ENCODE assay signal across 23 cellular contexts in the genomic region with DNA sequence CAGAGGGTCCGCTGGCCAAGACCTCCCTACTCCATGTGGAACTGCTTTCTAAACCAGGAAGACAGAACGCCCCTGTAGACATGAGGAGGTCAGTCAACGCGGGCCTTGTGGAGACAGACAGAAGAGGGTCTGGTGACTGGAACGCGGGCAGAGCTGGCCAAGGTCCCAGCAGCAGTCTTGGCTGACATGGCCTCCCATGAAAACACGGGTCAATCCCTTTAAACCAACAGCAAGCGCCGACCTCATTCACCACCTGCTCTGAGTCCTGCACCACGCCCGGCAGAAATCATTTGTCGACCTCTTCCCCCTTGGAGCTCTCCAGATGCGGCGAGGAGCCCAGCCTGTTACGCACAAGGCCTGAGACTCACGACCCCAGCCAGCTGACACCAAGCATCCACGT.
DNase-seq lines count a peak whose midpoint lies in the region; ATAC-seq, FAIRE-seq and TF ChIP-seq lines count a peak whose summit lies in the region.
"Had no signal": no experiment of that assay in that cellular context is flagged by ENCODE, and none has a peak within 500 bp of the region (broad histone marks: within the 10 kb centered on the region; RNA-seq: fewer than 3 reads in every experiment).

No MANE protein-coding gene starts in this region.

- DNase-seq in natural killer cell (no peak), right cardiac atrium (peak in 2 of 3 donors; percentile 50 to 62), neural crest cell (ENCODE audit: low read depth, low spot score) (no peak), HepG2 (ENCODE audit: low spot score) (no peak), PC-9 (no peak), occipital lobe (lab: John Stamatoyannopoulos, UW) (no peak)
- no peak for DNase-seq in natural killer cell treated with Interleukin-12 subunit alpha and Interleukin-12 subunit beta and Interleukin-15 and Interleukin-18, amount 100 ng/mL, for 72 hours (ENCODE audit: low spot score)
- DNase-seq: CD4-positive, CD25-positive, alpha-beta regulatory T cell; DMS79; GOT3; HCEC 1CT; IMR-90; NCI-H1105 treated with DMSO at 0.1 percent for 48 hours; NCI-H2029 treated with DMSO at 0.1 percent for 48 hours; NCI-H226; NCI-H510A treated with DMSO at 0.1 percent for 48 hours; NCI-H748 treated with DMSO at 0.1 percent for 48 hours had no signal

- H3K4me3 Mint-ChIP-seq in natural killer cell (no peak overlapping the region), neural crest cell (no peak overlapping the region)
- H3K4me3 Mint-ChIP-seq in natural killer cell treated with Interleukin-12 subunit alpha and Interleukin-12 subunit beta and Interleukin-15 and Interleukin-18, amount 100 ng/mL, for 72 hours, result no peak overlapping the region
- H3K4me3 Mint-ChIP-seq: B cell; CD4-positive, CD25-positive, alpha-beta regulatory T cell had no signal

- no peak overlapping the region for H2AFZ ChIP-seq in HepG2 (ENCODE audit: low read length)
- no peak overlapping the region for H2AFZ ChIP-seq in PC-9

- no peaks in the 10 kb centered on the region for H3K9me3 Mint-ChIP-seq in natural killer cell
- H3K9me3 Mint-ChIP-seq in natural killer cell treated with Interleukin-12 subunit alpha and Interleukin-12 subunit beta and Interleukin-15 and Interleukin-18, amount 100 ng/mL, for 72 hours, result no peaks in the 10 kb centered on the region
- H3K9me3 Mint-ChIP-seq in neural crest cell, result peaks cover 4% of the 10 kb centered on the region

- no peaks in the 10 kb centered on the region for H3K27me3 Mint-ChIP-seq in natural killer cell (ENCODE audit: low read depth in 2 of 2)
- no peaks in the 10 kb centered on the region for H3K27me3 Mint-ChIP-seq in natural killer cell treated with Interleukin-12 subunit alpha and Interleukin-12 subunit beta and Interleukin-15 and Interleukin-18, amount 100 ng/mL, for 72 hours
- H3K27me3 Mint-ChIP-seq in neural crest cell (ENCODE audit: low read depth), result no peaks in the 10 kb centered on the region

- H4K20me1 ChIP-seq in HepG2 (ENCODE audit: insufficient read depth, low read length), result no peaks in the 10 kb centered on the region
- 0 out of 2 replicates have a peak, but pooled peaks cover 2% of the 10 kb centered on the region for H4K20me1 ChIP-seq in PC-9 (ENCODE audit: insufficient read depth)

- intact Hi-C loops in natural killer cell (cut with micrococcal nuclease) (no loop called here), right cardiac atrium (cut with DNase I) (no loop called here), HepG2 (cut with micrococcal nuclease; ENCODE audit: unreplicated experiment) (no loop called here), PC-9 (cut with micrococcal nuclease; ENCODE audit: unreplicated experiment) (no loop called here)

- H3K79me2 ChIP-seq in HepG2 (ENCODE audit: insufficient read depth, low read length), result no peaks in the 10 kb centered on the region
- peaks cover 38% of the 10 kb centered on the region for H3K79me2 ChIP-seq in PC-9 (ENCODE audit: low read depth)

- no peak for TF ChIP-seq CTCF in natural killer cell (IDR thresholded peaks at IDR 0.05)
- TF ChIP-seq CTCF in neural crest cell (conservative IDR thresholded peaks at IDR 0.05), result no peak
- no peak for TF ChIP-seq CTCF in HepG2 (CRISPR knock-in tag; IDR thresholded peaks at IDR 0.05)
- TF ChIP-seq CTCF in PC-9 (conservative IDR thresholded peaks at IDR 0.05), result no peak

- WGBS in right cardiac atrium, result 75% methylated on average over 17 of the region's 17 CpGs
- 39% methylated on average over 12 of the region's 17 CpGs for WGBS in HepG2 (ENCODE audit: low lambda C conversion rate)

- no peak overlapping the region for H3K27ac ChIP-seq in right cardiac atrium (ENCODE audit: low read length)
- H3K27ac ChIP-seq in HepG2 (ENCODE audit: extremely low read length, insufficient read depth, low read length), result no peak overlapping the region
- H3K27ac ChIP-seq in PC-9, result no peak overlapping the region
- H3K27ac ChIP-seq: A549, KMS-11, RWPE1 had no signal

- H3K4me1 Mint-ChIP-seq in natural killer cell, result peaks cover 85 to 94% of the 10 kb centered on the region in 2 donors
- H3K4me1 Mint-ChIP-seq in natural killer cell treated with Interleukin-12 subunit alpha and Interleukin-12 subunit beta and Interleukin-15 and Interleukin-18, amount 100 ng/mL, for 72 hours (ENCODE audit: low read depth in 2 of 2), result peaks cover 49 to 65% of the 10 kb centered on the region in 2 donors
- H3K4me1 Mint-ChIP-seq in neural crest cell, result peaks cover 53% of the 10 kb centered on the region
- H3K4me1 Mint-ChIP-seq: CD4-positive, CD25-positive, alpha-beta regulatory T cell had no signal

- no peak overlapping the region for H3K9ac ChIP-seq in HepG2 (ENCODE audit: insufficient read depth, low read depth, low read length)
- H3K9ac ChIP-seq: KMS-11 had no signal

- BruUV-seq in HepG2 (replicated peaks; lab: Mats Ljungman, UMichigan), result no TSS peak
- no TSS peak for BruUV-seq in PC-9 (replicated peaks; lab: Mats Ljungman, UMichigan)

- TF ChIP-seq POLR2A in HepG2 (IDR thresholded peaks at IDR 0.05; ENCODE audit: insufficient read depth in 1 of 2, low read depth in 2 of 2, low read length in 2 of 2), result no peak

- H3F3A ChIP-seq in PC-9 (ENCODE audit: insufficient read depth, low read depth), result no peaks in the 10 kb centered on the region

- CTCF ChIA-PET in HepG2 (lab: Yijun Ruan, JAX; ENCODE audit: low intra/inter-chr PET ratio, low total read pairs), result no interaction called here
- CTCF ChIA-PET in PC-9 (lab: Charles Lee), result no interaction called here

- H3K36me3 ChIP-seq in HepG2 (replicated peaks in 1 of 2; ENCODE audit: control insufficient read depth in 1 of 2, insufficient read depth in 2 of 2, low read length in 2 of 2) (no peaks in the 10 kb centered on the region), PC-9 (ENCODE audit: low read depth) (no peaks in the 10 kb centered on the region)

- H3K9me2 ChIP-seq in PC-9 (ENCODE audit: insufficient read depth), result no peaks in the 10 kb centered on the region

- H3K4me3 ChIP-seq in right cardiac atrium (ENCODE audit: low read length) (no peak overlapping the region), HepG2 (replicated peaks in 1 of 3; ENCODE audit: insufficient read depth in 1 of 3, low read depth in 2 of 3, low read length in 3 of 3) (no peak overlapping the region), PC-9 (no peak overlapping the region)
- H3K4me3 ChIP-seq: A549 had no signal

- TF ChIP-seq EP300 in HepG2 (IDR thresholded peaks at IDR 0.05; ENCODE audit: low read depth in 2 of 2, low read length in 2 of 2), result no peak
- TF ChIP-seq EP300 in HepG2 (CRISPR knock-in tag; IDR thresholded peaks at IDR 0.05; ENCODE audit: borderline replicate concordance), result no peak

- H3K27ac Mint-ChIP-seq in natural killer cell (peak overlapping the region; percentile 39 to 83), neural crest cell (ENCODE audit: unreplicated experiment) (peak overlapping the region; percentile 50)
- no peak overlapping the region for H3K27ac Mint-ChIP-seq in natural killer cell treated with Interleukin-12 subunit alpha and Interleukin-12 subunit beta and Interleukin-15 and Interleukin-18, amount 100 ng/mL, for 72 hours
- H3K27ac Mint-ChIP-seq: B cell; CD4-positive, CD25-positive, alpha-beta regulatory T cell had no signal

- H3K9me3 ChIP-seq in right cardiac atrium (ENCODE audit: control insufficient read depth, low read length) (no peaks in the 10 kb centered on the region), HepG2 (ENCODE audit: low read length) (peaks cover 5% of the 10 kb centered on the region; the same call in 1 of the 2 replicates), PC-9 (ENCODE audit: insufficient read depth, low read depth) (no peaks in the 10 kb centered on the region)
- H3K9me3 ChIP-seq: A549 had no signal

- H3K4me2 ChIP-seq in HepG2 (ENCODE audit: low read depth, low read length) (no peak overlapping the region), PC-9 (no peak overlapping the region)
- H3K4me2 ChIP-seq: A549, KMS-11 had no signal

- ATAC-seq in natural killer cell, result no peak
- ATAC-seq in natural killer cell treated with Interleukin-12 subunit alpha and Interleukin-12 subunit beta and Interleukin-15 and Interleukin-18, amount 100 ng/mL, for 72 hours, result no peak
- no peak for ATAC-seq in right cardiac atrium
- ATAC-seq in GM21786 (IDR thresholded peaks at IDR 0.05; ENCODE audit: unreplicated experiment), result no peak
- ATAC-seq in HepG2, result no peak
- ATAC-seq: A549 had no signal

- no peak for TF ChIP-seq RAD21 in HepG2 (CRISPR knock-in tag; IDR thresholded peaks at IDR 0.05)

- H3K36me3 Mint-ChIP-seq in natural killer cell (no peaks in the 10 kb centered on the region), neural crest cell (ENCODE audit: low read depth) (peaks cover 31% of the 10 kb centered on the region)
- no peaks in the 10 kb centered on the region for H3K36me3 Mint-ChIP-seq in natural killer cell treated with Interleukin-12 subunit alpha and Interleukin-12 subunit beta and Interleukin-15 and Interleukin-18, amount 100 ng/mL, for 72 hours
- H3K36me3 Mint-ChIP-seq: CD4-positive, CD25-positive, alpha-beta regulatory T cell had no signal

- H3K27me3 ChIP-seq in right cardiac atrium (ENCODE audit: control insufficient read depth, insufficient read depth), result no peaks in the 10 kb centered on the region
- peaks cover 15 to 67% of the 10 kb centered on the region in 2 experiments for H3K27me3 ChIP-seq in HepG2 (ENCODE audit: control insufficient read depth in 1 of 2, insufficient read depth in 2 of 2, low read length in 2 of 2)
- no peaks in the 10 kb centered on the region for H3K27me3 ChIP-seq in PC-9 (ENCODE audit: insufficient read depth, low read depth)

- H3K4me1 ChIP-seq in right cardiac atrium (ENCODE audit: control insufficient read depth, insufficient read depth, low read length) (peaks cover 50% of the 10 kb centered on the region), HepG2 (ENCODE audit: insufficient read depth, low read length) (peaks cover 14% of the 10 kb centered on the region), PC-9 (replicated peaks; ENCODE audit: insufficient read depth) (no peaks in the 10 kb centered on the region)
- H3K4me1 ChIP-seq: A549 had no signal

- in situ Hi-C loops in HepG2 (cut with HindIII; ENCODE audit: extremely low pct_ligation_motif_present, low pct_unique_long_range_greater_than_20kb), result no loop called here

- POLR2A ChIA-PET in HepG2 (lab: Yijun Ruan, JAX) (no interaction called here), PC-9 (lab: Charles Lee; ENCODE audit: unreplicated experiment) (no interaction called here)

- FAIRE-seq in HepG2 (lab: Jason Lieb, UNC), result no peak
- FAIRE-seq: A549, HTR-8/SVneo had no signal

TF ChIP-seq in HepG2, 621 proteins besides CTCF, POLR2A, EP300 and RAD21 (continues in another document):
- no peak for TF ChIP-seq ZSCAN9 (CRISPR knock-in tag; IDR thresholded peaks at IDR 0.05; ENCODE audit: borderline replicate concordance)
- TF ChIP-seq ZNF326 (CRISPR knock-in tag; IDR thresholded peaks at IDR 0.05; ENCODE audit: borderline replicate concordance), result no peak

Comparison
In these comparisons a context has a peak if more than half of its experiments do, and no peak if none do; other contexts are left out.
1. H3K27ac Mint-ChIP-seq: peak in natural killer cell (2 of 2) and neural crest cell (single experiment); none in natural killer cell treated with Interleukin-12 subunit alpha and Interleukin-12 subunit beta and Interleukin-15 and Interleukin-18, amount 100 ng/mL, for 72 hours (0 of 2).
2. DNase-seq: peak in right cardiac atrium (2 of 3); none in natural killer cell (single experiment), natural killer cell treated with Interleukin-12 subunit alpha and Interleukin-12 subunit beta and Interleukin-15 and Interleukin-18, amount 100 ng/mL, for 72 hours (single experiment), neural crest cell (single experiment), HepG2 (single experiment), PC-9 (0 of 2) and occipital lobe (single experiment).